27 cellular contexts compared by ENCODE assay signal in the genomic region with DNA sequence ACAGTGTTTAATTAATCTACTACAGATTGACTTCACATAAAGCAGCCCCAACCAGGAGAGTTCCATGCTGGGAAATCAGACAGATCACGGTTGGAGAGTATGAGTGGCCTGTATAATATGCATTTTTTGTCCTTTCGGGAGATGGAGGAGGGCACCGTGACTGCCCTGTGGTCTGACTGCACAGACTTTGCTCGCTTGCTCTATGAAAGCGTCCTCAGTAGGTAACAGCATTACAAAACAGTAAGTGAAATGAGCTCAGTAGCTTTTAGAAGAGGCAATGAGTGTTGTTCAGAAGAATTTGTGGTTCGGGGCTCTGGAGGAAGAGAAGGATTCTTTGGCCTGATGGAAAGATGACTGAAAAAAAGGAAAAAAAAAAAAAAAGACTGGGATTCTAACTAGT. TPM values are rescaled to one million over a fixed set of nuclear protein-coding genes. Genes with fewer than 3 reads are reported as not detected.
DNase-seq lines count a peak whose midpoint lies in the region; ATAC-seq, FAIRE-seq and TF ChIP-seq lines count a peak whose summit lies in the region.
"Had no signal": no experiment of that assay in that cellular context is flagged by ENCODE, and none has a peak within 500 bp of the region (broad histone marks: within the 10 kb centered on the region; RNA-seq: fewer than 3 reads in every experiment).

No MANE protein-coding gene starts in this region.

- POLR2A ChIA-PET in K562 (lab: Yijun Ruan, JAX) = no interaction called here
- POLR2A ChIA-PET in OCI-LY7 (lab: Charles Lee) = interaction anchor here (0.7 kb wide), 1 partner anchor 155 kb away, joined by 3 read pairs; no protein-coding TSS in a partner anchor

- no peak overlapping the region for H2BK12ac ChIP-seq in mesenchymal stem cell (ENCODE audit: low read length in 2 of 2)
- peak overlapping the region; percentile 50 for H2BK12ac ChIP-seq in trophoblast cell (ENCODE audit: low read length)

- in situ Hi-C loops in K562 (cut with MboI) = no loop called here

- H3K23ac ChIP-seq in mesenchymal stem cell (ENCODE audit: low read length in 2 of 2) (no peak overlapping the region), trophoblast cell (ENCODE audit: low read length) (no peak overlapping the region)

- H3K9me3 Mint-ChIP-seq in GM23338 = peaks cover 38% of the 10 kb centered on the region
- no peaks in the 10 kb centered on the region for H3K9me3 Mint-ChIP-seq in stimulated activated effector memory CD8-positive, alpha-beta T cell treated with anti-CD3 and anti-CD28 coated beads, Interleukin-12 subunit alpha, Interleukin-12 subunit beta, amount 100 ng/mL, for 72 hours
- H3K9me3 Mint-ChIP-seq: CD8-positive, alpha-beta memory T cell had no signal

- no peak overlapping the region for H2BK5ac ChIP-seq in mesenchymal stem cell (ENCODE audit: low read depth, low read length, poor library complexity, severe bottlenecking)
- H2BK5ac ChIP-seq in trophoblast cell (ENCODE audit: low read depth, low read length, poor library complexity) = no peak overlapping the region

- no peak overlapping the region for H2BK15ac ChIP-seq in mesenchymal stem cell (ENCODE audit: low read depth, poor library complexity, severe bottlenecking)

- H3K27ac ChIP-seq in GM23338 (ENCODE audit: low read depth) = no peak overlapping the region
- no peak overlapping the region for H3K27ac ChIP-seq in K562 (ENCODE audit: extremely low read depth, low read depth, low read length)
- peak overlapping the region; percentile 90 for H3K27ac ChIP-seq in mesenchymal stem cell (ENCODE audit: low read length, poor library complexity, severe bottlenecking)
- no peak overlapping the region for H3K27ac ChIP-seq in trophoblast cell (ENCODE audit: low read depth, low read length)
- no peak overlapping the region for H3K27ac ChIP-seq in OCI-LY7 (ENCODE audit: low read depth, low read length, poor library complexity, severe bottlenecking)
- H3K27ac ChIP-seq: pancreas, transverse colon had no signal

- TF ChIP-seq CTCF in GM23338 (conservative IDR thresholded peaks at IDR 0.05; ENCODE audit: low read depth in 2 of 2) (no peak), K562 (IDR thresholded peaks at IDR 0.05 in 2 of 3, conservative IDR thresholded peaks at IDR 0.05 in 1 of 3; ENCODE audit: insufficient read depth in 2 of 3, low read depth in 1 of 3, low read length in 3 of 3) (no peak), OCI-LY7 (conservative IDR thresholded peaks at IDR 0.05; ENCODE audit: low read length) (no peak)

- H2BK120ac ChIP-seq in mesenchymal stem cell (ENCODE audit: low read depth, low read length) = no peak overlapping the region
- no peak overlapping the region for H2BK120ac ChIP-seq in trophoblast cell (ENCODE audit: insufficient read depth, low read length, poor library complexity)

- H3K4me3 Mint-ChIP-seq in GM23338 = no peak overlapping the region
- H3K4me3 Mint-ChIP-seq in stimulated activated effector memory CD8-positive, alpha-beta T cell treated with anti-CD3 and anti-CD28 coated beads, Interleukin-12 subunit alpha, Interleukin-12 subunit beta, amount 100 ng/mL, for 72 hours = no peak overlapping the region
- H3K4me3 Mint-ChIP-seq: activated CD4-positive, alpha-beta T cell treated with anti-CD3 and anti-CD28 coated beads for 36 hours; B cell; CD8-positive, alpha-beta memory T cell; T-helper 17 cell had no signal

- H3K36me3 ChIP-seq in GM23338 (ENCODE audit: insufficient read depth) (peaks cover 6% of the 10 kb centered on the region; the same call in 1 of the 2 replicates), K562 (ENCODE audit: control insufficient read depth, insufficient read depth, low read length) (no peaks in the 10 kb centered on the region), mesenchymal stem cell (ENCODE audit: control insufficient read depth in 1 of 2, insufficient read depth in 2 of 2, low read depth in 1 of 2, low read length in 2 of 2) (no peaks in the 10 kb centered on the region), trophoblast cell (ENCODE audit: control insufficient read depth in 1 of 2, insufficient read depth in 2 of 2, low read length in 2 of 2) (peaks cover 0 to 2% of the 10 kb centered on the region in 2 experiments), OCI-LY7 (ENCODE audit: insufficient read depth, low read length) (no peaks in the 10 kb centered on the region)
- H3K36me3 ChIP-seq: pancreas, transverse colon had no signal

- H3K9ac ChIP-seq in K562 (ENCODE audit: insufficient read depth in 1 of 2, low read depth in 2 of 2, low read length in 2 of 2) (no peak overlapping the region), mesenchymal stem cell (ENCODE audit: low read length) (no peak overlapping the region), trophoblast cell (ENCODE audit: low read length) (no peak overlapping the region)
- H3K9ac ChIP-seq: SK-N-SH had no signal

- no peaks in the 10 kb centered on the region for H3K9me2 ChIP-seq in GM23338 (ENCODE audit: insufficient read depth)
- H3K9me2 ChIP-seq in OCI-LY7 (ENCODE audit: insufficient read depth, low read length) = no peaks in the 10 kb centered on the region
- H3K9me2 ChIP-seq: SK-N-SH had no signal

- no peak overlapping the region for H3K27ac Mint-ChIP-seq in GM23338
- no peak overlapping the region for H3K27ac Mint-ChIP-seq in stimulated activated effector memory CD8-positive, alpha-beta T cell treated with anti-CD3 and anti-CD28 coated beads, Interleukin-12 subunit alpha, Interleukin-12 subunit beta, amount 100 ng/mL, for 72 hours
- H3K27ac Mint-ChIP-seq: activated CD4-positive, alpha-beta T cell treated with anti-CD3 and anti-CD28 coated beads for 36 hours; B cell; CD8-positive, alpha-beta memory T cell; T-helper 17 cell had no signal

- TF ChIP-seq EP300 in K562 (IDR thresholded peaks at IDR 0.05; ENCODE audit: low read length) = no peak

- H4K12ac ChIP-seq in trophoblast cell (ENCODE audit: low read depth, low read length) = no peak overlapping the region

- H3K4ac ChIP-seq in mesenchymal stem cell (ENCODE audit: low read depth in 1 of 2, low read length in 2 of 2) = no peak overlapping the region
- H3K4ac ChIP-seq in trophoblast cell (ENCODE audit: low read depth, low read length) = no peak overlapping the region

- no peak for DNase-seq in GM23338 (ENCODE audit: low spot score)
- DNase-seq in K562 (ENCODE audit: extremely low read depth in 1 of 4, low spot score in 3 of 4) = no peak
- DNase-seq in mesenchymal stem cell = no peak
- peak; percentile 66 to 72 for DNase-seq in trophoblast cell
- no peak for DNase-seq in stimulated activated effector memory CD8-positive, alpha-beta T cell treated with anti-CD3 and anti-CD28 coated beads, Interleukin-12 subunit alpha, Interleukin-12 subunit beta, amount 100 ng/mL, for 72 hours (ENCODE audit: low spot score in 2 of 2)
- DNase-seq in foreskin melanocyte = no peak
- DNase-seq in OCI-LY7 (ENCODE audit: low spot score) = no peak
- DNase-seq: activated CD4-positive, alpha-beta T cell treated with anti-CD3 and anti-CD28 coated beads for 36 hours; activated gamma-delta T cell; activated T-cell treated with anti-CD3 and anti-CD28 coated beads, Interleukin-2, amount 50 U/mL, for 1 hour; CD8-positive, alpha-beta memory T cell; cortex of kidney; GF-D8; GOT3; Karpas-422; NCI-H187 treated with DMSO at 0.1 percent for 48 hours; NCI-H226; NCI-H82; pancreas; SK-N-SH; T-helper 17 cell; transverse colon had no signal

- FAIRE-seq in K562 (lab: Jason Lieb, UNC) = no peak
- FAIRE-seq: keratinocyte, pancreas had no signal

- H3K14ac ChIP-seq in mesenchymal stem cell (ENCODE audit: low read length in 2 of 2) (no peak overlapping the region), trophoblast cell (ENCODE audit: low read length) (no peak overlapping the region)

- H4K20me1 ChIP-seq in GM23338 (replicated peaks; ENCODE audit: insufficient read depth) = no peaks in the 10 kb centered on the region
- H4K20me1 ChIP-seq in K562 (replicated peaks; ENCODE audit: control insufficient read depth, insufficient read depth, low read length) = no peaks in the 10 kb centered on the region
- H4K20me1 ChIP-seq in OCI-LY7 (ENCODE audit: insufficient read depth, low read length) = no peaks in the 10 kb centered on the region

- WGBS in K562 (ENCODE audit: insufficient coverage, low coverage, missing lambda C conversion rate) = 68% methylated on average over 6 of the region's 6 CpGs
- 91% methylated on average over 6 of the region's 6 CpGs for WGBS in mesenchymal stem cell
- no CpG with 5 or more reads among the region's 6 CpGs for WGBS in trophoblast cell (ENCODE audit: extremely low coverage, insufficient coverage, insufficient read length)

- H3K79me2 ChIP-seq in GM23338 (replicated peaks; ENCODE audit: insufficient read depth) (no peaks in the 10 kb centered on the region), K562 (ENCODE audit: control insufficient read depth, insufficient read depth, low read length) (no peaks in the 10 kb centered on the region), trophoblast cell (ENCODE audit: control insufficient read depth, insufficient read depth, low read length, poor library complexity) (no peaks in the 10 kb centered on the region), OCI-LY7 (ENCODE audit: insufficient read depth, low read depth, low read length) (no peaks in the 10 kb centered on the region)

- H3F3A ChIP-seq in GM23338 (replicated peaks; ENCODE audit: low read depth) = no peaks in the 10 kb centered on the region; the same call in 1 of the 2 replicates

- peaks cover 7% of the 10 kb centered on the region for H3K27me3 Mint-ChIP-seq in GM23338 (ENCODE audit: insufficient read depth, low read depth, poor library complexity)
- H3K27me3 Mint-ChIP-seq: activated CD4-positive, alpha-beta T cell treated with anti-CD3 and anti-CD28 coated beads for 36 hours; B cell had no signal

- no peak overlapping the region for H4K91ac ChIP-seq in mesenchymal stem cell (ENCODE audit: low read length)
- H4K91ac ChIP-seq in trophoblast cell (ENCODE audit: low read depth, low read length) = no peak overlapping the region

- H3K27me3 ChIP-seq in GM23338 (ENCODE audit: insufficient read depth) = peaks cover under 1% of the 10 kb centered on the region; the same call in 1 of the 2 replicates
- no peaks in the 10 kb centered on the region for H3K27me3 ChIP-seq in K562 (ENCODE audit: control insufficient read depth in 2 of 2, insufficient read depth in 2 of 2, low read length in 2 of 2)
- no peaks in the 10 kb centered on the region for H3K27me3 ChIP-seq in mesenchymal stem cell (ENCODE audit: control insufficient read depth in 1 of 2, insufficient read depth in 1 of 2, low read length in 2 of 2)
- H3K27me3 ChIP-seq in trophoblast cell (ENCODE audit: insufficient read depth, low read length) = no peaks in the 10 kb centered on the region
- H3K27me3 ChIP-seq: pancreas, transverse colon had no signal

- H3K4me2 ChIP-seq in GM23338 (peak overlapping the region; percentile 64), K562 (ENCODE audit: insufficient read depth, low read length) (no peak overlapping the region), mesenchymal stem cell (ENCODE audit: low read length, poor library complexity, severe bottlenecking) (peak overlapping the region; percentile 53), trophoblast cell (ENCODE audit: low read length) (no peak overlapping the region), OCI-LY7 (ENCODE audit: low read length) (no peak overlapping the region)
- H3K4me2 ChIP-seq: SK-N-SH had no signal

- H4K8ac ChIP-seq in mesenchymal stem cell (ENCODE audit: low read length) (no peak overlapping the region), trophoblast cell (ENCODE audit: low read depth, low read length) (no peak overlapping the region)

- TF ChIP-seq POLR2A in K562 (conservative IDR thresholded peaks at IDR 0.05) = no peak

- peaks cover 29% of the 10 kb centered on the region for H3K36me3 Mint-ChIP-seq in GM23338 (ENCODE audit: low read depth)
- no peaks in the 10 kb centered on the region for H3K36me3 Mint-ChIP-seq in stimulated activated effector memory CD8-positive, alpha-beta T cell treated with anti-CD3 and anti-CD28 coated beads, Interleukin-12 subunit alpha, Interleukin-12 subunit beta, amount 100 ng/mL, for 72 hours
- H3K36me3 Mint-ChIP-seq: CD8-positive, alpha-beta memory T cell had no signal

- H3K4me1 ChIP-seq in GM23338 (ENCODE audit: insufficient read depth) (peaks cover 43% of the 10 kb centered on the region), K562 (replicated peaks in 1 of 2; ENCODE audit: control insufficient read depth in 2 of 2, insufficient read depth in 2 of 2, low read length in 2 of 2) (peaks cover 0 to 2% of the 10 kb centered on the region in 2 experiments; a peak in 1 of 5 replicates), mesenchymal stem cell (ENCODE audit: control insufficient read depth, insufficient read depth, low read depth, low read length) (peaks cover 6% of the 10 kb centered on the region), trophoblast cell (ENCODE audit: control insufficient read depth in 1 of 2, insufficient read depth in 2 of 2, low read length in 2 of 2) (peaks cover 8 to 13% of the 10 kb centered on the region in 2 experiments), OCI-LY7 (ENCODE audit: insufficient read depth, low read length, poor library complexity, severe bottlenecking) (no peaks in the 10 kb centered on the region)
- H3K4me1 ChIP-seq: pancreas, transverse colon had no signal

- peaks cover 9% of the 10 kb centered on the region for H3K9me3 ChIP-seq in K562 (replicated peaks; ENCODE audit: control insufficient read depth, insufficient read depth, low read depth, low read length)
- H3K9me3 ChIP-seq in mesenchymal stem cell (ENCODE audit: control insufficient read depth, low read length) = peaks cover 2% of the 10 kb centered on the region
- H3K9me3 ChIP-seq in trophoblast cell (ENCODE audit: insufficient read depth, low read depth, low read length) = peaks cover 9% of the 10 kb centered on the region
- H3K9me3 ChIP-seq in OCI-LY7 (ENCODE audit: low read length) = peaks cover 20% of the 10 kb centered on the region
- H3K9me3 ChIP-seq: pancreas, SK-N-SH, transverse colon had no signal

- H2AK5ac ChIP-seq in mesenchymal stem cell (ENCODE audit: low read length, severe bottlenecking) = no peak overlapping the region
- H2AK5ac ChIP-seq in trophoblast cell (ENCODE audit: low read length) = no peak overlapping the region

- CTCF ChIA-PET in K562 (lab: Yijun Ruan, JAX; ENCODE audit: low intra/inter-chr PET ratio) (no interaction called here), OCI-LY7 (lab: Charles Lee; ENCODE audit: unreplicated experiment) (no interaction called here)

- no peak overlapping the region for H3K18ac ChIP-seq in mesenchymal stem cell (ENCODE audit: low read depth in 1 of 2, low read length in 2 of 2)
- no peak overlapping the region for H3K18ac ChIP-seq in trophoblast cell (ENCODE audit: low read length)

- H2AFZ ChIP-seq in GM23338 = peak overlapping the region; percentile 77
- peak overlapping the region; percentile 61 for H2AFZ ChIP-seq in K562 (ENCODE audit: low read depth, low read length)
- no peak overlapping the region for H2AFZ ChIP-seq in mesenchymal stem cell (ENCODE audit: low read depth, low read length)
- no peak overlapping the region for H2AFZ ChIP-seq in trophoblast cell (ENCODE audit: insufficient read depth, low read length, poor library complexity)
- H2AFZ ChIP-seq in OCI-LY7 (ENCODE audit: low read length) = no peak overlapping the region

- H3K79me1 ChIP-seq in mesenchymal stem cell (replicated peaks; ENCODE audit: low read length, poor library complexity, severe bottlenecking) = no peaks in the 10 kb centered on the region
- peaks cover 22% of the 10 kb centered on the region for H3K79me1 ChIP-seq in trophoblast cell (ENCODE audit: low read length)

- ATAC-seq in GM23338 (no peak), K562 (peak; percentile 27; the same call in 1 of the 3 replicates), GM18907 (IDR thresholded peaks at IDR 0.05; ENCODE audit: unreplicated experiment) (no peak)
- no peak for ATAC-seq in stimulated activated effector memory CD8-positive, alpha-beta T cell treated with anti-CD3 and anti-CD28 coated beads, Interleukin-12 subunit alpha, Interleukin-12 subunit beta, amount 100 ng/mL, for 72 hours
- ATAC-seq: activated CD4-positive, alpha-beta T cell treated with anti-CD3 and anti-CD28 coated beads for 36 hours; pancreas; sciatic nerve; T-helper 17 cell had no signal

- intact Hi-C loops in K562 (cut with micrococcal nuclease) (no loop called here), OCI-LY7 (cut with micrococcal nuclease; ENCODE audit: unreplicated experiment) (no loop called here)

- H3K9me1 ChIP-seq in K562 (ENCODE audit: control insufficient read depth, insufficient read depth, low read length) = no peaks in the 10 kb centered on the region

- TF ChIP-seq RAD21 in K562 (CRISPR knock-in tag; conservative IDR thresholded peaks at IDR 0.05 in 1 of 2, IDR thresholded peaks at IDR 0.05 in 1 of 2) = no peak

- no TSS peak for BruUV-seq in K562 (replicated peaks; lab: Mats Ljungman, UMichigan)
- no TSS peak for BruUV-seq in OCI-LY7 (replicated peaks; lab: Mats Ljungman, UMichigan)

- H3K4me3 ChIP-seq in GM23338 = no peak overlapping the region
- no peak overlapping the region for H3K4me3 ChIP-seq in K562
- no peak overlapping the region for H3K4me3 ChIP-seq in mesenchymal stem cell (ENCODE audit: insufficient read depth in 1 of 2, low read depth in 1 of 2, low read length in 2 of 2)
- H3K4me3 ChIP-seq in trophoblast cell (ENCODE audit: low read depth, low read length) = no peak overlapping the region
- no peak overlapping the region for H3K4me3 ChIP-seq in OCI-LY7 (ENCODE audit: low read depth, low read length, poor library complexity, severe bottlenecking)
- H3K4me3 ChIP-seq: lung, pancreas, transverse colon had no signal

- peaks cover 39% of the 10 kb centered on the region for H3K4me1 Mint-ChIP-seq in GM23338
- peaks cover 7% of the 10 kb centered on the region for H3K4me1 Mint-ChIP-seq in stimulated activated effector memory CD8-positive, alpha-beta T cell treated with anti-CD3 and anti-CD28 coated beads, Interleukin-12 subunit alpha, Interleukin-12 subunit beta, amount 100 ng/mL, for 72 hours
- H3K4me1 Mint-ChIP-seq: activated CD4-positive, alpha-beta T cell treated with anti-CD3 and anti-CD28 coated beads for 36 hours; CD8-positive, alpha-beta memory T cell had no signal

RNA-seq across cellular contexts. Expression of gene SKIL, which starts 34.1 kb away (rescaled TPM):
- 309 and 358 TPM in 2 replicates for total RNA-seq in GM23338 (2014; rRNA removed; shearing (Covaris generic))
- polyA plus RNA-seq in GM23338 (2016; fragmentation: Nextera tagmentation; extraction: Ambion mirVana) = 134 and 141 TPM in 2 replicates
- total RNA-seq in K562 (2011; cell fraction: chromatin; rRNA removed; ENCODE audit: low replicate concordance) = 19.4 and 45.9 TPM in 2 replicates
- 7.0 and 9.3 TPM in 2 replicates for total RNA-seq in K562 (2011; cell fraction: nucleolus; rRNA removed)
- 15.2 and 16.4 TPM in 2 replicates for total RNA-seq in K562 (2011; cell fraction: nucleoplasm; rRNA removed)
- 11.5 and 19.1 TPM in 2 replicates for total RNA-seq in K562 (2014; rRNA removed)
- total RNA-seq in K562 (2014; rRNA removed; fragmentation: Illumina TruSeq; extraction: Trizol) = 16.2 and 20.0 TPM in 2 replicates
- 15.5 and 15.6 TPM in 2 replicates for total RNA-seq in K562 (2015; rRNA removed; fragmentation: Illumina TruSeq; extraction: Trizol)
- 14.1 and 14.3 TPM in 2 replicates for total RNA-seq in K562 (2021)
- polyA plus RNA-seq in K562 (2011; rRNA removed) = 5.7 and 6.7 TPM in 2 replicates
- polyA plus RNA-seq in K562 (2011; cell fraction: cytosol; rRNA removed) = 1.4 and 2.6 TPM in 2 replicates
- 4.0 and 4.2 TPM in 2 replicates for polyA plus RNA-seq in K562 (2011; cell fraction: nucleus; rRNA removed)
- 7.3 and 9.6 TPM in 2 replicates for polyA plus RNA-seq in K562 (2012)
- 4.2 and 4.8 TPM in 2 replicates for polyA plus RNA-seq in K562 (2014; fragmentation: Illumina TruSeq; extraction: Trizol)
- polyA plus RNA-seq in K562 (2014; fragmentation: Nextera tagmentation; extraction: Ambion mirVana) = 1 to 10 TPM; 4.4 to 9.7 TPM
- polyA plus RNA-seq in K562 (2014; rRNA removed) = 4.3 and 5.5 TPM in 2 replicates
- 30.7 and 32.7 TPM in 2 replicates for polyA minus RNA-seq in K562 (2011; rRNA and poly(A)+ RNA removed)
- 14.4 and 18.0 TPM in 2 replicates for polyA minus RNA-seq in K562 (2011; cell fraction: cytosol; rRNA and poly(A)+ RNA removed)
- polyA minus RNA-seq in K562 (2011; cell fraction: nucleus; rRNA and poly(A)+ RNA removed) = 5.0 and 8.0 TPM in 2 replicates
- polyA plus RNA-seq in mesenchymal stem cell (2013, experiment 1 of 2) = 27.8 TPM
- 28.9 TPM for polyA plus RNA-seq in mesenchymal stem cell (2013, experiment 2 of 2)
- 90.2 and 92.2 TPM in 2 replicates for polyA plus RNA-seq in trophoblast cell (2013)
- total RNA-seq in OCI-LY7 (2014; rRNA removed; shearing (Covaris generic)) = 60.9 and 82.6 TPM in 2 replicates
- total RNA-seq in OCI-LY7 (2022) = 86.3 and 94.5 TPM in 2 replicates

Comparison
In these comparisons a context has a peak if more than half of its experiments do, and no peak if none do; other contexts are left out.
1. DNase-seq: peak in trophoblast cell (2 of 2); none in GM23338 (single experiment), K562 (0 of 4), mesenchymal stem cell (single experiment), stimulated activated effector memory CD8-positive, alpha-beta T cell treated with anti-CD3 and anti-CD28 coated beads, Interleukin-12 subunit alpha, Interleukin-12 subunit beta, amount 100 ng/mL, for 72 hours (0 of 2), foreskin melanocyte (single experiment) and OCI-LY7 (single experiment).
2. H2AFZ ChIP-seq: peak in GM23338 (single experiment) and K562 (single experiment); none in mesenchymal stem cell (single experiment), trophoblast cell (single experiment) and OCI-LY7 (single experiment).
3. H3K4me2 ChIP-seq: peak in GM23338 (single experiment) and mesenchymal stem cell (single experiment); none in K562 (single experiment), trophoblast cell (single experiment) and OCI-LY7 (single experiment).